In the genomic region with DNA sequence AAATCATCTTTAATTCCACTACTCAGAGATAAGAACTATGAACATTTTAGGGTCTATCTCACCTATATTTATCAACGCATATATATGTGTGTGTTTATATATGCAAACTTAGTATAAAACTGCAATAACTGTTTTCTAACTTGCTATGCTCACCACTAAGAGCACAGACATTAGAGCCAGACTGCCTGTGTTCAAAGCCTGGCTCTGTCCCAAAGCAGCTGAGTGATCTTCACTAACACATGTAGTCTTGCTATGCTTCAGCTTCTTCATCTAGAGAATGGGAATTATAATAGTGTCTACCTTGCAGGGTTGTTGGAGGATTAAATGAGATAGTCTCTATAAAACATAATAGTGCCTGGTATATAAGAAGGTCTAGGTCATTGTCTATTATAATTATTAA, we compare ENCODE assay signal across 10 cellular contexts.
"Had no signal": no experiment of that assay in that cellular context is flagged by ENCODE, and none has a peak within 500 bp of the region (broad histone marks: within the 10 kb centered on the region; RNA-seq: fewer than 3 reads in every experiment).

No MANE protein-coding gene starts in this region.

- H3K9me3 ChIP-seq: ovary, testis, upper lobe of right lung had no signal

- H3K4me1 ChIP-seq: testis, upper lobe of right lung had no signal

- DNase-seq: activated T-cell treated with anti-CD3 and anti-CD28 coated beads, Interleukin-2, amount 50 U/mL, for 1 hour; amniotic stem cell; immature natural killer cell; mesenchymal stem cell; ovary; stimulated activated CD4-positive, alpha-beta T cell treated with anti-CD3 and anti-CD28 coated beads, Interleukin-4, amount 100 ng/mL, for 24 hours; stimulated activated naive CD8-positive, alpha-beta T cell treated with anti-CD3 and anti-CD28 coated beads, Interleukin-15, amount 100 ng/mL, for 72 hours; T-helper 2 cell; testis; upper lobe of right lung had no signal

- H3K4me3 ChIP-seq: ovary, testis, upper lobe of right lung had no signal

- H3K27ac ChIP-seq: ovary, testis, upper lobe of right lung had no signal

- H3K36me3 ChIP-seq: ovary, upper lobe of right lung had no signal

- H3K27me3 ChIP-seq: ovary, testis, upper lobe of right lung had no signal
